ENCODE assay signal across 29 cellular contexts in genomic region chr15:80325206-80325605, GRCh38.
DNase-seq lines count a peak whose midpoint lies in the region; ATAC-seq and TF ChIP-seq lines count a peak whose summit lies in the region.
"Had no signal": no experiment of that assay in that cellular context is flagged by ENCODE, and none has a peak within 500 bp of the region (broad histone marks: within the 10 kb centered on the region; RNA-seq: fewer than 3 reads in every experiment).

No MANE protein-coding gene starts in this region.

- ATAC-seq in HG02759 (IDR thresholded peaks at IDR 0.05; ENCODE audit: unreplicated experiment) (no peak), HG03378 (IDR thresholded peaks at IDR 0.05; ENCODE audit: unreplicated experiment) (no peak)
- ATAC-seq: naive thymus-derived CD4-positive, alpha-beta T cell had no signal

- H3K4me3 Mint-ChIP-seq in activated T-cell treated with anti-CD3 and anti-CD28 coated beads, Interleukin-2, amount 50 U/mL, for 24 hours = no peak overlapping the region
- H3K4me3 Mint-ChIP-seq: activated B cell treated with CpG ODN at 0.5 μM for 24 hours; activated naive CD4-positive, alpha-beta T cell treated with anti-CD3 and anti-CD28 coated beads for 36 hours; activated T-helper 1 cell treated with anti-CD3 and anti-CD28 coated beads, Interleukin-12 subunit alpha, Interleukin-12 subunit beta, Interleukin-2, Interleukin-4 antibody, amounts not matched to agents 30 ng/mL and 10 ng/mL and 1 ng/mL, durations not matched to agents 14 hours and 24 hours and 36 hours; naive thymus-derived CD4-positive, alpha-beta T cell had no signal

- H3K79me2 ChIP-seq in MM.1S (ENCODE audit: low read length) (no peaks in the 10 kb centered on the region), OCI-LY3 (ENCODE audit: low read length) (no peaks in the 10 kb centered on the region)

- peak; percentile 64 for DNase-seq in GM12865 (ENCODE audit: low read depth)
- DNase-seq in MM.1S = peak; percentile 87
- peak; percentile 48 for DNase-seq in foreskin melanocyte
- DNase-seq in activated T-cell treated with anti-CD3 and anti-CD28 coated beads, Interleukin-2, amount 50 U/mL, for 24 hours = no peak
- no peak for DNase-seq in cardiac septum (ENCODE audit: low spot score)
- DNase-seq: activated B cell treated with CpG ODN at 0.5 μM for 24 hours; activated CD4-positive, alpha-beta T cell treated with anti-CD3 and anti-CD28 coated beads, Interleukin-2, amount 50 U/mL, for 4 hours; activated naive CD4-positive, alpha-beta T cell treated with anti-CD3 and anti-CD28 coated beads for 36 hours; BE2C; brain microvascular endothelial cell; GF-D8; kidney; naive thymus-derived CD4-positive, alpha-beta T cell; NCI-H1105; NCI-H1930; NCI-H526; nucleus accumbens; small intestine; stimulated activated CD4-positive, alpha-beta T cell treated with anti-CD3 and anti-CD28 coated beads, Interleukin-2, amount 100 ng/mL, for 24 hours; SW 1271; T1000; transverse colon had no signal

- no peak overlapping the region for H3K9ac ChIP-seq in MM.1S (ENCODE audit: low read length)
- H3K9ac ChIP-seq in OCI-LY3 (ENCODE audit: low read length) = no peak overlapping the region
- H3K9ac ChIP-seq: KMS-11 had no signal

- H3K4me3 ChIP-seq in GM12865 (ENCODE audit: low read depth, low read length) (no peak overlapping the region), MM.1S (ENCODE audit: low read length) (peak overlapping the region; percentile 10; the same call in 1 of the 2 replicates), OCI-LY3 (ENCODE audit: low read length) (no peak overlapping the region)
- H3K4me3 ChIP-seq: adrenal gland, HAP-1, transverse colon had no signal

- TF ChIP-seq CTCF in GM12865 (IDR thresholded peaks at IDR 0.05; ENCODE audit: insufficient read depth, low read depth, low read length, missing control alignments) = no peak
- no peak for TF ChIP-seq CTCF in MM.1S (IDR thresholded peaks at IDR 0.05; ENCODE audit: low read length)
- TF ChIP-seq CTCF in OCI-LY3 (IDR thresholded peaks at IDR 0.05; ENCODE audit: low read depth, low read length) = no peak

- no peaks in the 10 kb centered on the region for H3K9me2 ChIP-seq in MM.1S (replicated peaks; ENCODE audit: insufficient read depth, low read length)

- peaks cover 7% of the 10 kb centered on the region for H3K9me3 Mint-ChIP-seq in activated T-cell treated with anti-CD3 and anti-CD28 coated beads, Interleukin-2, amount 50 U/mL, for 24 hours
- H3K9me3 Mint-ChIP-seq: activated naive CD4-positive, alpha-beta T cell treated with anti-CD3 and anti-CD28 coated beads for 36 hours had no signal

- peak overlapping the region; percentile 6; the same call in 1 of the 2 replicates for H2AFZ ChIP-seq in MM.1S (ENCODE audit: low read length)
- H2AFZ ChIP-seq in OCI-LY3 (ENCODE audit: low read depth, low read length) = 0 out of 2 replicates have a peak overlapping the region, but pooled peaks have one; percentile 1

- H3K36me3 Mint-ChIP-seq in activated T-cell treated with anti-CD3 and anti-CD28 coated beads, Interleukin-2, amount 50 U/mL, for 24 hours (ENCODE audit: low read depth) = no peaks in the 10 kb centered on the region
- H3K36me3 Mint-ChIP-seq: naive thymus-derived CD4-positive, alpha-beta T cell had no signal

- H3K9me3 ChIP-seq in MM.1S (replicated peaks; ENCODE audit: insufficient read depth, low read length) (no peaks in the 10 kb centered on the region), OCI-LY3 (ENCODE audit: insufficient read depth, low read length) (no peaks in the 10 kb centered on the region)
- H3K9me3 ChIP-seq: adrenal gland, BE2C had no signal

- intact Hi-C loops in cardiac septum (cut with DNase I) = no loop called here

- no peak overlapping the region for H3K27ac Mint-ChIP-seq in activated T-cell treated with anti-CD3 and anti-CD28 coated beads, Interleukin-2, amount 50 U/mL, for 24 hours
- H3K27ac Mint-ChIP-seq: activated B cell treated with CpG ODN at 0.5 μM for 24 hours; activated naive CD4-positive, alpha-beta T cell treated with anti-CD3 and anti-CD28 coated beads for 36 hours; activated T-helper 1 cell treated with anti-CD3 and anti-CD28 coated beads, Interleukin-12 subunit alpha, Interleukin-12 subunit beta, Interleukin-2, Interleukin-4 antibody, amounts not matched to agents 30 ng/mL and 10 ng/mL and 1 ng/mL, durations not matched to agents 14 hours and 24 hours and 36 hours; naive thymus-derived CD4-positive, alpha-beta T cell had no signal

- H3K4me1 Mint-ChIP-seq in activated T-cell treated with anti-CD3 and anti-CD28 coated beads, Interleukin-2, amount 50 U/mL, for 24 hours (ENCODE audit: low read depth) = no peaks in the 10 kb centered on the region
- H3K4me1 Mint-ChIP-seq: activated B cell treated with CpG ODN at 0.5 μM for 24 hours had no signal

- H3K4me1 ChIP-seq in MM.1S (ENCODE audit: low read length) (peaks cover 20% of the 10 kb centered on the region), OCI-LY3 (ENCODE audit: low read length) (peaks cover 20% of the 10 kb centered on the region)
- H3K4me1 ChIP-seq: BE2C, HAP-1, transverse colon had no signal

- peak overlapping the region; percentile 65 for H3K4me2 ChIP-seq in MM.1S (ENCODE audit: low read depth, low read length)
- peak overlapping the region; percentile 27 for H3K4me2 ChIP-seq in OCI-LY3 (ENCODE audit: low read length)
- H3K4me2 ChIP-seq: KMS-11 had no signal

- no peaks in the 10 kb centered on the region for H3K27me3 ChIP-seq in MM.1S (replicated peaks; ENCODE audit: insufficient read depth, low read length)
- H3K27me3 ChIP-seq in OCI-LY3 (ENCODE audit: low read depth, low read length) = peaks cover 9% of the 10 kb centered on the region
- H3K27me3 ChIP-seq: adrenal gland, brain microvascular endothelial cell, transverse colon had no signal

- peaks cover 15% of the 10 kb centered on the region for H3K27me3 Mint-ChIP-seq in activated T-cell treated with anti-CD3 and anti-CD28 coated beads, Interleukin-2, amount 50 U/mL, for 24 hours

- peak overlapping the region; percentile 36; the same call in 1 of the 2 replicates for H3K27ac ChIP-seq in MM.1S (ENCODE audit: low read length)
- no peak overlapping the region for H3K27ac ChIP-seq in OCI-LY3 (ENCODE audit: low read length)
- H3K27ac ChIP-seq: adrenal gland, brain microvascular endothelial cell, KMS-11, transverse colon had no signal

- H4K20me1 ChIP-seq in MM.1S (ENCODE audit: insufficient read depth, low read length) = no peaks in the 10 kb centered on the region
- no peaks in the 10 kb centered on the region for H4K20me1 ChIP-seq in OCI-LY3 (ENCODE audit: insufficient read depth, low read length)

- peaks cover 7% of the 10 kb centered on the region; the same call in 1 of the 2 replicates for H3F3A ChIP-seq in MM.1S (ENCODE audit: insufficient read depth, low read length)

- H3K36me3 ChIP-seq in MM.1S (replicated peaks; ENCODE audit: insufficient read depth, low read length) = no peaks in the 10 kb centered on the region
- peaks cover 3% of the 10 kb centered on the region for H3K36me3 ChIP-seq in OCI-LY3 (replicated peaks; ENCODE audit: low read depth, low read length)
- H3K36me3 ChIP-seq: adrenal gland, BE2C, brain microvascular endothelial cell, HAP-1, transverse colon had no signal

Comparison
In these comparisons a context has a peak if more than half of its experiments do, and no peak if none do; other contexts are left out.
1. DNase-seq: peak in GM12865 (single experiment), MM.1S (single experiment) and foreskin melanocyte (single experiment); none in activated T-cell treated with anti-CD3 and anti-CD28 coated beads, Interleukin-2, amount 50 U/mL, for 24 hours (single experiment) and cardiac septum (single experiment).